Comparison of ENCODE assay signal across 37 cellular contexts in the genomic region with DNA sequence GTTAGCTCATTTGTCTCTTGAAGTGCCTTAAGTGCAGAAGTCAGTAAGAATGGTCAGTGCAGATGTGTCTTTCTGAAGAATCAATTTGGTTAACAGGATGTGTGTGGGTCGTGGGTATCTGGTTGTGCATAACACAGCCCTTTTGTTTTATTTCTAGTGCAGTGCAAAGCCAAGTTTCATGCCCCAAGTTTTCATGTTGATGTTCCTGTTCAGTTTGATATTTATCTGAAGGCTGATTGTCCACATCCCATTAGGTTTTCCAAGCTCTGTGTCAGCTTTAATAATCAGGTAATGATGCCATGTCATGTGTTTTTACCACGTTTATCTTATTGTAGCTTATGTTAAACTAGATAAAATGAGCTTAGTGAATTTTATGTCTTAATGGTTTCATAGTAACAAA.
"Had no signal": no experiment of that assay in that cellular context is flagged by ENCODE, and none has a peak within 500 bp of the region (broad histone marks: within the 10 kb centered on the region; RNA-seq: fewer than 3 reads in every experiment).

No MANE protein-coding gene starts in this region.

- FAIRE-seq: bronchial epithelial cell, TTC549 had no signal

- H3K27ac Mint-ChIP-seq: activated B cell treated with CpG ODN at 0.5 μM for 24 hours; activated CD4-positive, alpha-beta memory T cell treated with anti-CD3 and anti-CD28 coated beads for 36 hours; activated CD4-positive, alpha-beta T cell treated with anti-CD3 and anti-CD28 coated beads, Interleukin-2, amount 10 ng/mL, durations not matched to agents 24 days and 14 days; activated CD8-positive, alpha-beta T cell treated with anti-CD3 and anti-CD28 coated beads for 36 hours; activated naive CD4-positive, alpha-beta T cell treated with anti-CD3 and anti-CD28 coated beads for 36 hours; activated naive CD4-positive, alpha-beta T cell treated with anti-CD3 and anti-CD28 coated beads, Interleukin-2, amount 50 U/mL, for 24 hours; activated naive CD8-positive, alpha-beta T cell; activated naive CD8-positive, alpha-beta T cell treated with anti-CD3 and anti-CD28 coated beads, Interleukin-2, amount 10 ng/mL, durations not matched to agents 7 days and 5 days; activated naive CD8-positive, alpha-beta T cell treated with anti-CD3 and anti-CD28 coated beads, Interleukin-2, amount 50 U/mL, for 24 hours; activated T-cell treated with anti-CD3 and anti-CD28 coated beads, Interleukin-2, amount 50 U/mL, for 72 hours; activated T-helper 1 cell treated with anti-CD3 and anti-CD28 coated beads, Interleukin-12 subunit alpha, Interleukin-12 subunit beta, Interleukin-2, Interleukin-4 antibody, amounts not matched to agents 30 ng/mL and 10 ng/mL and 1 ng/mL, durations not matched to agents 14 hours and 24 hours and 36 hours; activated T-helper 17 cell treated with anti-CD3 and anti-CD28 coated beads, Interleukin-2, amount 50 U/mL, for 72 hours; brain; T-helper 1 cell treated with Interleukin-12 subunit alpha and Interleukin-12 subunit beta and Interleukin-4 antibody, amounts not matched to agents 30 μg/mL and 1 μg/mL, for 36 hours; T-helper 2 cell treated with Interferon-gamma antibody and Interleukin-4, amounts not matched to agents 5 μg/mL and 100 μg/mL, for 36 hours had no signal

- DNase-seq: activated B cell treated with CpG ODN at 0.5 μM for 24 hours; activated CD4-positive, alpha-beta memory T cell treated with anti-CD3 and anti-CD28 coated beads for 36 hours; activated CD4-positive, alpha-beta T cell treated with anti-CD3 and anti-CD28 coated beads for 4 hours; activated CD4-positive, alpha-beta T cell treated with anti-CD3 and anti-CD28 coated beads, Interleukin-2, amount 10 ng/mL, durations not matched to agents 24 days and 14 days; activated CD4-positive, alpha-beta T cell treated with anti-CD3 and anti-CD28 coated beads, Interleukin-2, amount 50 U/mL, for 1 hour; activated CD4-positive, alpha-beta T cell treated with anti-CD3 and anti-CD28 coated beads, Interleukin-2, amount 50 U/mL, for 4 hours; activated CD4-positive, CD25-positive, alpha-beta regulatory T cell treated with anti-CD3 and anti-CD28 coated beads, Interleukin-2, amount 50 U/mL, for 72 hours; activated CD8-positive, alpha-beta memory T cell treated with anti-CD3 and anti-CD28 coated beads, Interleukin-2, amount 50 U/mL, for 4 hours; activated CD8-positive, alpha-beta T cell treated with anti-CD3 and anti-CD28 coated beads for 36 hours; activated effector memory CD4-positive, alpha-beta T cell treated with Interleukin-2 at 50 U/mL for 16 hours; activated gamma-delta T cell; activated naive CD4-positive, alpha-beta T cell treated with anti-CD3 and anti-CD28 coated beads for 36 hours; activated naive CD8-positive, alpha-beta T cell treated with anti-CD3 and anti-CD28 coated beads, Interleukin-2, amount 10 ng/mL, durations not matched to agents 7 days and 5 days; activated naive CD8-positive, alpha-beta T cell treated with anti-CD3 and anti-CD28 coated beads, Interleukin-2, amount 50 U/mL, for 24 hours; activated T-cell treated with anti-CD3 and anti-CD28 coated beads for 4 hours; activated T-cell treated with anti-CD3 and anti-CD28 coated beads, Interleukin-2, amount 50 U/mL, for 1 hour; activated T-cell treated with anti-CD3 and anti-CD28 coated beads, Interleukin-2, amount 50 U/mL, for 4 hours; activated T-cell treated with anti-CD3 and anti-CD28 coated beads, Interleukin-2, amount 50 U/mL, for 72 hours; amygdala; anterior cingulate cortex; caudate nucleus; cerebellar nuclear complex; T-helper 1 cell; T-helper 9 cell had no signal

- H3K27me3 Mint-ChIP-seq: activated B cell treated with CpG ODN at 0.5 μM for 24 hours; activated CD4-positive, alpha-beta memory T cell treated with anti-CD3 and anti-CD28 coated beads for 36 hours; activated CD4-positive, alpha-beta T cell treated with anti-CD3 and anti-CD28 coated beads, Interleukin-2, amount 10 ng/mL, durations not matched to agents 24 days and 14 days; activated CD8-positive, alpha-beta T cell treated with anti-CD3 and anti-CD28 coated beads for 36 hours; activated naive CD4-positive, alpha-beta T cell treated with anti-CD3 and anti-CD28 coated beads, Interleukin-2, amount 50 U/mL, for 24 hours; activated naive CD8-positive, alpha-beta T cell; activated naive CD8-positive, alpha-beta T cell treated with anti-CD3 and anti-CD28 coated beads, Interleukin-2, amount 10 ng/mL, durations not matched to agents 7 days and 5 days; activated naive CD8-positive, alpha-beta T cell treated with anti-CD3 and anti-CD28 coated beads, Interleukin-2, amount 50 U/mL, for 24 hours; activated T-helper 17 cell treated with anti-CD3 and anti-CD28 coated beads, Interleukin-2, amount 50 U/mL, for 72 hours; brain; central memory CD8-positive, alpha-beta T cell had no signal

- H3K9me3 Mint-ChIP-seq: activated B cell treated with CpG ODN at 0.5 μM for 24 hours; activated CD4-positive, alpha-beta memory T cell treated with anti-CD3 and anti-CD28 coated beads for 36 hours; activated CD4-positive, alpha-beta T cell treated with anti-CD3 and anti-CD28 coated beads, Interleukin-2, amount 10 ng/mL, durations not matched to agents 24 days and 14 days; activated CD8-positive, alpha-beta T cell treated with anti-CD3 and anti-CD28 coated beads for 36 hours; activated naive CD4-positive, alpha-beta T cell treated with anti-CD3 and anti-CD28 coated beads for 36 hours; activated naive CD4-positive, alpha-beta T cell treated with anti-CD3 and anti-CD28 coated beads, Interleukin-2, amount 50 U/mL, for 24 hours; activated naive CD8-positive, alpha-beta T cell treated with anti-CD3 and anti-CD28 coated beads, Interleukin-2, amount 10 ng/mL, durations not matched to agents 7 days and 5 days; activated naive CD8-positive, alpha-beta T cell treated with anti-CD3 and anti-CD28 coated beads, Interleukin-2, amount 50 U/mL, for 24 hours; activated T-cell treated with anti-CD3 and anti-CD28 coated beads, Interleukin-2, amount 50 U/mL, for 4 hours; activated T-cell treated with anti-CD3 and anti-CD28 coated beads, Interleukin-2, amount 50 U/mL, for 72 hours; activated T-helper 1 cell treated with anti-CD3 and anti-CD28 coated beads, Interleukin-12 subunit alpha, Interleukin-12 subunit beta, Interleukin-2, Interleukin-4 antibody, amounts not matched to agents 30 ng/mL and 10 ng/mL and 1 ng/mL, durations not matched to agents 14 hours and 24 hours and 36 hours; activated T-helper 17 cell treated with anti-CD3 and anti-CD28 coated beads, Interleukin-2, amount 50 U/mL, for 72 hours; brain; central memory CD8-positive, alpha-beta T cell; T-helper 1 cell treated with Interleukin-12 subunit alpha and Interleukin-12 subunit beta and Interleukin-4 antibody, amounts not matched to agents 30 μg/mL and 1 μg/mL, for 36 hours; T-helper 2 cell treated with Interferon-gamma antibody and Interleukin-4, amounts not matched to agents 5 μg/mL and 100 μg/mL, for 36 hours had no signal

- H3K27me3 ChIP-seq: ascending aorta, cardiac muscle cell had no signal

- H3K4me1 Mint-ChIP-seq: activated B cell treated with CpG ODN at 0.5 μM for 24 hours; activated CD4-positive, alpha-beta T cell treated with anti-CD3 and anti-CD28 coated beads, Interleukin-2, amount 10 ng/mL, durations not matched to agents 24 days and 14 days; activated naive CD8-positive, alpha-beta T cell treated with anti-CD3 and anti-CD28 coated beads, Interleukin-2, amount 50 U/mL, for 24 hours; activated T-helper 17 cell treated with anti-CD3 and anti-CD28 coated beads, Interleukin-2, amount 50 U/mL, for 72 hours; brain had no signal

- H3K9me3 ChIP-seq: ascending aorta had no signal

- H3K27ac ChIP-seq: ascending aorta, cardiac muscle cell, VCaP had no signal

- H3K4me1 ChIP-seq: ascending aorta had no signal

- H3K4me3 ChIP-seq: ascending aorta, cardiac muscle cell had no signal

- H3K4me3 Mint-ChIP-seq: activated B cell treated with CpG ODN at 0.5 μM for 24 hours; activated CD4-positive, alpha-beta memory T cell treated with anti-CD3 and anti-CD28 coated beads for 36 hours; activated CD4-positive, alpha-beta T cell treated with anti-CD3 and anti-CD28 coated beads, Interleukin-2, amount 10 ng/mL, durations not matched to agents 24 days and 14 days; activated CD8-positive, alpha-beta T cell treated with anti-CD3 and anti-CD28 coated beads for 36 hours; activated naive CD4-positive, alpha-beta T cell treated with anti-CD3 and anti-CD28 coated beads for 36 hours; activated naive CD4-positive, alpha-beta T cell treated with anti-CD3 and anti-CD28 coated beads, Interleukin-2, amount 50 U/mL, for 24 hours; activated naive CD8-positive, alpha-beta T cell; activated naive CD8-positive, alpha-beta T cell treated with anti-CD3 and anti-CD28 coated beads, Interleukin-2, amount 10 ng/mL, durations not matched to agents 7 days and 5 days; activated naive CD8-positive, alpha-beta T cell treated with anti-CD3 and anti-CD28 coated beads, Interleukin-2, amount 50 U/mL, for 24 hours; activated T-cell treated with anti-CD3 and anti-CD28 coated beads, Interleukin-2, amount 50 U/mL, for 4 hours; activated T-cell treated with anti-CD3 and anti-CD28 coated beads, Interleukin-2, amount 50 U/mL, for 72 hours; activated T-helper 1 cell treated with anti-CD3 and anti-CD28 coated beads, Interleukin-12 subunit alpha, Interleukin-12 subunit beta, Interleukin-2, Interleukin-4 antibody, amounts not matched to agents 30 ng/mL and 10 ng/mL and 1 ng/mL, durations not matched to agents 14 hours and 24 hours and 36 hours; activated T-helper 17 cell treated with anti-CD3 and anti-CD28 coated beads, Interleukin-2, amount 50 U/mL, for 72 hours; brain; central memory CD8-positive, alpha-beta T cell; T-helper 1 cell treated with Interleukin-12 subunit alpha and Interleukin-12 subunit beta and Interleukin-4 antibody, amounts not matched to agents 30 μg/mL and 1 μg/mL, for 36 hours; T-helper 2 cell treated with Interferon-gamma antibody and Interleukin-4, amounts not matched to agents 5 μg/mL and 100 μg/mL, for 36 hours had no signal
